In genomic region chr2:49219741-49220140, GRCh38 we compare ENCODE assay signal across 5 cellular contexts.
"Had no signal": no experiment of that assay in that cellular context is flagged by ENCODE, and none has a peak within 500 bp of the region (broad histone marks: within the 10 kb centered on the region; RNA-seq: fewer than 3 reads in every experiment).

No MANE protein-coding gene starts in this region.

- H3K4me3 ChIP-seq: GM23338 had no signal

- H3K27ac ChIP-seq: HL-60 had no signal

- ATAC-seq: GM23338, HepG2 had no signal

- DNase-seq: H9, HCEC 1CT had no signal
